ENCODE assay signal across 13 cellular contexts in the genomic region with DNA sequence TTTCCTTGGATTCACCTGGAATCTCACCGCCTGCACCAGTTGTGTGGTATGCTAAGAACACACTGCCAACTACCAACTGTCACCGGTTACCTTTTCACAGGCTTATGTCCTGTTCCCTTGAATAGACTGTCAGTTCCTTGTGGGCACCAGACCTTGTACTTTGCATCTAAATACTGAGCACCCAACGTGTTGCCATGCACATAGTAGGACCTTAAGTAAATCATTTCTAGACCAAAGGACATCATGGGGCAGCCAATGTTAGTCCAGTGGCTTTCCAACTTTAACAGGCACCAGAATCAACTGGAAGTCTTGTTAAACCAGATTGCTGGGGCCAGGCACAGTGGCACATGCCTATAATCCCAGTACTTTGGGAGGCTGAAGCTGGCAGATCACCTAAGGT. TPM values are rescaled to one million over a fixed set of nuclear protein-coding genes. Genes with fewer than 3 reads are reported as not detected.
DNase-seq lines count a peak whose midpoint lies in the region; ATAC-seq lines count a peak whose summit lies in the region.
"Had no signal": no experiment of that assay in that cellular context is flagged by ENCODE, and none has a peak within 500 bp of the region (broad histone marks: within the 10 kb centered on the region; RNA-seq: fewer than 3 reads in every experiment).

No MANE protein-coding gene starts in this region.

- no peaks in the 10 kb centered on the region for H3K27me3 Mint-ChIP-seq in activated T-cell treated with anti-CD3 and anti-CD28 coated beads, Interleukin-2, amount 50 U/mL, for 72 hours (ENCODE audit: low read depth)
- no peaks in the 10 kb centered on the region for H3K27me3 Mint-ChIP-seq in T-helper 17 cell
- no peaks in the 10 kb centered on the region for H3K27me3 Mint-ChIP-seq in dendritic cell treated with granulocyte-macrophage colony-stimulating factor and Interleukin-4, amounts not matched to agents 40 ng/mL and 50 ng/mL, for 4 days

- no peaks in the 10 kb centered on the region for H3K9me3 Mint-ChIP-seq in activated T-cell treated with anti-CD3 and anti-CD28 coated beads, Interleukin-2, amount 50 U/mL, for 72 hours
- no peaks in the 10 kb centered on the region for H3K9me3 Mint-ChIP-seq in dendritic cell treated with granulocyte-macrophage colony-stimulating factor and Interleukin-4, amounts not matched to agents 40 ng/mL and 50 ng/mL, for 4 days
- no peaks in the 10 kb centered on the region for H3K9me3 Mint-ChIP-seq in stimulated activated effector memory CD8-positive, alpha-beta T cell treated with anti-CD3 and anti-CD28 coated beads, Interleukin-12 subunit alpha, Interleukin-12 subunit beta, amount 100 ng/mL, for 72 hours

- peaks cover 30% of the 10 kb centered on the region for H3K4me1 Mint-ChIP-seq in activated T-cell treated with anti-CD3 and anti-CD28 coated beads, Interleukin-2, amount 50 U/mL, for 72 hours (ENCODE audit: low read depth)
- H3K4me1 Mint-ChIP-seq in T-helper 17 cell = peaks cover 4% of the 10 kb centered on the region
- peaks cover 8% of the 10 kb centered on the region for H3K4me1 Mint-ChIP-seq in dendritic cell treated with granulocyte-macrophage colony-stimulating factor and Interleukin-4, amounts not matched to agents 40 ng/mL and 50 ng/mL, for 4 days (ENCODE audit: low read depth)
- H3K4me1 Mint-ChIP-seq in stimulated activated effector memory CD8-positive, alpha-beta T cell treated with anti-CD3 and anti-CD28 coated beads, Interleukin-12 subunit alpha, Interleukin-12 subunit beta, amount 100 ng/mL, for 72 hours = peaks cover 21% of the 10 kb centered on the region

- ATAC-seq in activated T-cell treated with anti-CD3 and anti-CD28 coated beads, Interleukin-2, amount 50 U/mL, for 72 hours (replicated peaks in 1 of 2) = no peak
- ATAC-seq in T-helper 17 cell (no peak), GM18873 (IDR thresholded peaks at IDR 0.05; ENCODE audit: low FRiP score, unreplicated experiment) (no peak), GM21786 (IDR thresholded peaks at IDR 0.05; ENCODE audit: unreplicated experiment) (no peak)
- ATAC-seq in stimulated activated effector memory CD8-positive, alpha-beta T cell treated with anti-CD3 and anti-CD28 coated beads, Interleukin-12 subunit alpha, Interleukin-12 subunit beta, amount 100 ng/mL, for 72 hours = no peak
- ATAC-seq: PC-3 had no signal

- H3K27ac Mint-ChIP-seq in activated T-cell treated with anti-CD3 and anti-CD28 coated beads, Interleukin-2, amount 50 U/mL, for 72 hours = no peak overlapping the region
- peak overlapping the region; percentile 90 for H3K27ac Mint-ChIP-seq in T-helper 17 cell
- H3K27ac Mint-ChIP-seq in dendritic cell treated with granulocyte-macrophage colony-stimulating factor and Interleukin-4, amounts not matched to agents 40 ng/mL and 50 ng/mL, for 4 days = peak overlapping the region; percentile 89
- peak overlapping the region; percentile 94 for H3K27ac Mint-ChIP-seq in stimulated activated effector memory CD8-positive, alpha-beta T cell treated with anti-CD3 and anti-CD28 coated beads, Interleukin-12 subunit alpha, Interleukin-12 subunit beta, amount 100 ng/mL, for 72 hours

- no peaks in the 10 kb centered on the region for H3K9me3 ChIP-seq in T-helper 17 cell (ENCODE audit: control insufficient read depth, low read length, poor library complexity, severe bottlenecking)
- H3K9me3 ChIP-seq: upper lobe of right lung had no signal

- H3K36me3 Mint-ChIP-seq in activated T-cell treated with anti-CD3 and anti-CD28 coated beads, Interleukin-2, amount 50 U/mL, for 72 hours (ENCODE audit: insufficient read depth in 2 of 2) = no peaks in the 10 kb centered on the region
- no peaks in the 10 kb centered on the region for H3K36me3 Mint-ChIP-seq in T-helper 17 cell (ENCODE audit: low read depth)
- H3K36me3 Mint-ChIP-seq in dendritic cell treated with granulocyte-macrophage colony-stimulating factor and Interleukin-4, amounts not matched to agents 40 ng/mL and 50 ng/mL, for 4 days (ENCODE audit: low read depth) = peaks cover 15% of the 10 kb centered on the region
- no peaks in the 10 kb centered on the region for H3K36me3 Mint-ChIP-seq in stimulated activated effector memory CD8-positive, alpha-beta T cell treated with anti-CD3 and anti-CD28 coated beads, Interleukin-12 subunit alpha, Interleukin-12 subunit beta, amount 100 ng/mL, for 72 hours

- intact Hi-C loops in dendritic cell treated with granulocyte-macrophage colony-stimulating factor and Interleukin-4, amounts not matched to agents 40 ng/mL and 50 ng/mL, for 4 days (cut with micrococcal nuclease) = no loop called here

- peak overlapping the region; percentile 96 for H3K4me3 Mint-ChIP-seq in activated T-cell treated with anti-CD3 and anti-CD28 coated beads, Interleukin-2, amount 50 U/mL, for 72 hours
- H3K4me3 Mint-ChIP-seq in T-helper 17 cell = peak overlapping the region; percentile 96
- H3K4me3 Mint-ChIP-seq in dendritic cell treated with granulocyte-macrophage colony-stimulating factor and Interleukin-4, amounts not matched to agents 40 ng/mL and 50 ng/mL, for 4 days = peak overlapping the region; percentile 94
- H3K4me3 Mint-ChIP-seq in stimulated activated effector memory CD8-positive, alpha-beta T cell treated with anti-CD3 and anti-CD28 coated beads, Interleukin-12 subunit alpha, Interleukin-12 subunit beta, amount 100 ng/mL, for 72 hours = peak overlapping the region; percentile 93

- DNase-seq in activated T-cell treated with anti-CD3 and anti-CD28 coated beads, Interleukin-2, amount 50 U/mL, for 72 hours = no peak
- DNase-seq in activated T-cell treated with anti-CD3 and anti-CD28 coated beads for 4 hours = no peak
- DNase-seq in T-helper 17 cell = no peak
- no peak for DNase-seq in stimulated activated effector memory CD8-positive, alpha-beta T cell treated with anti-CD3 and anti-CD28 coated beads, Interleukin-12 subunit alpha, Interleukin-12 subunit beta, amount 100 ng/mL, for 72 hours (ENCODE audit: low spot score in 2 of 2)
- no peak for DNase-seq in iPS-NIHi7 (ENCODE audit: extremely low spot score)
- DNase-seq: GF-D8, NCI-H2029 treated with DMSO at 0.1 percent for 48 hours, NCI-H524 treated with DMSO at 0.1 percent for 48 hours, PC-3 had no signal

RNA-seq across cellular contexts. Expression of gene RPAP1, which starts 1.2 kb away (rescaled TPM):
- total RNA-seq in activated T-cell treated with anti-CD3 and anti-CD28 coated beads, Interleukin-2, amount 50 U/mL, for 72 hours = 10 to 100 TPM; 43.5 to 48.5 TPM
- 10 to 100 TPM; 26.6 to 28.4 TPM for total RNA-seq in T-helper 17 cell

RNA-seq across cellular contexts. Expression of gene TYRO3, which starts 13.8 kb away (rescaled TPM):
- total RNA-seq in activated T-cell treated with anti-CD3 and anti-CD28 coated beads, Interleukin-2, amount 50 U/mL, for 72 hours = 1 to 10 TPM; 2.2 to 3.0 TPM
- total RNA-seq in T-helper 17 cell = under 1 TPM; 0.75 to 0.89 TPM

RNA-seq across cellular contexts. Expression of gene LTK, which starts 31.6 kb away (rescaled TPM):
- 1 to 10 TPM in 1 of 2 donors, under 1 TPM in 1; 0.72 to 1.7 TPM for total RNA-seq in activated T-cell treated with anti-CD3 and anti-CD28 coated beads, Interleukin-2, amount 50 U/mL, for 72 hours
- total RNA-seq in T-helper 17 cell = 10 to 100 TPM; 58.2 to 74.6 TPM

RNA-seq across cellular contexts. Expression of gene ITPKA, which starts 51.5 kb away (rescaled TPM):
- 10 to 100 TPM; 12.9 to 14.9 TPM for total RNA-seq in activated T-cell treated with anti-CD3 and anti-CD28 coated beads, Interleukin-2, amount 50 U/mL, for 72 hours
- under 1 TPM; 0.20 to 0.29 TPM for total RNA-seq in T-helper 17 cell

Comparison
In these comparisons a context has a peak if more than half of its experiments do, and no peak if none do; other contexts are left out.
1. RNA of gene LTK, which starts 31.6 kb away (total RNA-seq): 58.2 to 74.6 TPM in T-helper 17 cell; 0.72 to 1.7 TPM in activated T-cell treated with anti-CD3 and anti-CD28 coated beads, Interleukin-2, amount 50 U/mL, for 72 hours; every median in the first group is over 10 times any median in the second.
2. Peak in every context shown above with its lines, with median percentiles within 50 percentile points of each other: H3K4me3 Mint-ChIP-seq.